8 cellular contexts compared by ENCODE assay signal in the genomic region with DNA sequence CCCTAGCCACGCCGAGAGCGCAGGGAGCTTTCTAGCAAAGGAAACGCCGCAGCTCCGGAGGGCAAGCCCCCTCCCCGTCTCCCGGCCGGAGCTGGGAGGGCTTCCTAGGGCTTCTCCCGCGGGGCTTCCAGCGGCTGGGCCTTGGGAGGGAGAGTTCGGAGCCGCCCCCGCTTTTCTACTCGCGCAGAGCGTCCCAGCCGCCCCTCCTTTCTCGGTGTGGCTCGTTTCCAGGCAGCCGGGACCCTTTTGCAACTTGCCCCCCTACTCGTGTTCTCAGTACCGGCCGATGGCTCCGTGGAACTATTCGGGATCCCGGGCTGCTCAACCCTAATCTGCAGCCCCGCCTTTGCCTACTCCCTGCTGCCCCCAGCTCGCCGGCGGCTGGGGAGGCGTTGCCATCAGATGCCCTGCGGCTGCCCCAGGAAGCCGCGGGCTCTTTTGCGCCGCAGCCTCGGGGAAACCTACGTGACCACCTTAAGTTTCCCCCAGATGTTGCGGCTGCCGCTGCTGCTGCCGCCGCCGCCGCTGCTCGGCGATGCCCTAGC. TPM values are rescaled to one million over a fixed set of nuclear protein-coding genes. Genes with fewer than 3 reads are reported as not detected.
A peak's percentile ranks its signal among the peaks of the same experiment; 100 is the strongest.
DNase-seq lines count a peak whose midpoint lies in the region; ATAC-seq and TF ChIP-seq lines count a peak whose summit lies in the region.

No MANE protein-coding gene starts in this region.

- intact Hi-C loops in activated naive CD4-positive, alpha-beta T cell treated with anti-CD3 and anti-CD28 coated beads for 36 hours (cut with micrococcal nuclease) = loop anchor here (1.0 to 5.0 kb wide), 9 partner anchors 7 to 1565 kb away; a partner anchor contains a TSS
- intact Hi-C loops in Right ventricle myocardium inferior (cut with DNase I) = loop anchor here (1.0 to 5.0 kb wide), 5 partner anchors 8 to 253 kb away; a partner anchor contains a TSS

- no peak for DNase-seq in BJ (ENCODE audit: low read depth)
- peak; percentile 44 for DNase-seq in NOMO-1 treated with dmso at 0.1 percent for 144 hours (lab: John Stamatoyannopoulos, UW; ENCODE audit: unreplicated experiment)
- peak; percentile 76 for DNase-seq in activated naive CD4-positive, alpha-beta T cell treated with anti-CD3 and anti-CD28 coated beads for 36 hours
- peak; percentile 92 for DNase-seq in Right ventricle myocardium inferior (ENCODE audit: missing footprints)
- peak; percentile 87 for DNase-seq in osteocyte (ENCODE audit: extremely low spot score, unreplicated experiment)
- DNase-seq in dedifferentiated amniotic fluid mesenchymal stem cell (ENCODE audit: extremely low spot score) = no peak

- H3K4me3 Mint-ChIP-seq in activated naive CD4-positive, alpha-beta T cell treated with anti-CD3 and anti-CD28 coated beads for 36 hours = peak overlapping the region; percentile 87
- peak overlapping the region; percentile 88 for H3K4me3 Mint-ChIP-seq in osteocyte (ENCODE audit: unreplicated experiment)

- CTCF ChIA-PET in BJ (lab: Yijun Ruan, JAX) = interaction anchor here (0.5 to 3.3 kb wide), 15 partner anchors 9 to 896 kb away, joined by 3 to 43 read pairs (median 3); no protein-coding TSS in a partner anchor
- CTCF ChIA-PET in activated naive CD4-positive, alpha-beta T cell treated with anti-CD3 and anti-CD28 coated beads for 36 hours (lab: Charles Lee) = interaction anchor here (0.9 to 3.2 kb wide), 7 partner anchors 9 to 255 kb away, joined by 3 to 44 read pairs (median 7); no protein-coding TSS in a partner anchor

- POLR2A ChIA-PET in BJ (lab: Charles Lee) = interaction anchor here (0.7 to 1.4 kb wide), 5 partner anchors 9 to 920 kb away, joined by 3 to 11 read pairs (median 4); no protein-coding TSS in a partner anchor

- H3K4me1 Mint-ChIP-seq in activated naive CD4-positive, alpha-beta T cell treated with anti-CD3 and anti-CD28 coated beads for 36 hours (ENCODE audit: low read depth) = peaks cover 46% of the 10 kb centered on the region
- H3K4me1 Mint-ChIP-seq in osteocyte (ENCODE audit: unreplicated experiment) = peaks cover 24% of the 10 kb centered on the region

- H3K27ac Mint-ChIP-seq in activated naive CD4-positive, alpha-beta T cell treated with anti-CD3 and anti-CD28 coated beads for 36 hours = peak overlapping the region; percentile 95
- H3K27ac Mint-ChIP-seq in osteocyte (ENCODE audit: unreplicated experiment) = peak overlapping the region; percentile 98

- no peaks in the 10 kb centered on the region for H3K9me3 Mint-ChIP-seq in activated naive CD4-positive, alpha-beta T cell treated with anti-CD3 and anti-CD28 coated beads for 36 hours
- no peaks in the 10 kb centered on the region for H3K9me3 Mint-ChIP-seq in osteocyte (ENCODE audit: unreplicated experiment)

- H3K4me3 ChIP-seq in BJ (ENCODE audit: low read depth, low read length) = peak overlapping the region; percentile 86

- TF ChIP-seq CTCF in BJ (IDR thresholded peaks at IDR 0.05; ENCODE audit: insufficient read depth, low read depth, low read length) (0 out of 2 replicates have a peak, but pooled peaks have one; percentile 13), osteocyte (IDR thresholded peaks at IDR 0.05) (no peak)

- no peaks in the 10 kb centered on the region for H3K36me3 ChIP-seq in BJ (ENCODE audit: control insufficient read depth, insufficient read depth, low read length)

- H3K27me3 Mint-ChIP-seq in activated naive CD4-positive, alpha-beta T cell treated with anti-CD3 and anti-CD28 coated beads for 36 hours (ENCODE audit: low read depth) = no peaks in the 10 kb centered on the region
- peaks cover 16% of the 10 kb centered on the region for H3K27me3 Mint-ChIP-seq in osteocyte (ENCODE audit: unreplicated experiment)

- peaks cover 26% of the 10 kb centered on the region for H3K36me3 Mint-ChIP-seq in activated naive CD4-positive, alpha-beta T cell treated with anti-CD3 and anti-CD28 coated beads for 36 hours (ENCODE audit: low read depth)
- H3K36me3 Mint-ChIP-seq in osteocyte (ENCODE audit: unreplicated experiment) = no peaks in the 10 kb centered on the region

- H3K27me3 ChIP-seq in BJ (ENCODE audit: control insufficient read depth, insufficient read depth, low read length) = peaks cover 5% of the 10 kb centered on the region

- ATAC-seq in GM18867 (IDR thresholded peaks at IDR 0.05; ENCODE audit: unreplicated experiment) (peak; percentile 42), HG03064 (IDR thresholded peaks at IDR 0.05; ENCODE audit: low read depth, unreplicated experiment) (peak; percentile 33), Right ventricle myocardium inferior (peak; percentile 44)

RNA-seq across cellular contexts. Expression of a gene that starts 1.5 kb away (rescaled TPM):
- polyA plus RNA-seq in BJ (2011; rRNA removed) = 0.50 and 1.5 TPM in 2 replicates
- polyA minus RNA-seq in BJ (2011; rRNA and poly(A)+ RNA removed) = 6.4 and 6.5 TPM in 2 replicates
- total RNA-seq in activated naive CD4-positive, alpha-beta T cell treated with anti-CD3 and anti-CD28 coated beads for 36 hours = 10 to 100 TPM; 29.7 to 32.9 TPM
- total RNA-seq in Right ventricle myocardium inferior (1.6 TPM), osteocyte (1.4 and 1.8 TPM in 2 replicates)

Comparison
In these comparisons a context has a peak if more than half of its experiments do, and no peak if none do; other contexts are left out.
1. DNase-seq: peak in NOMO-1 treated with dmso at 0.1 percent for 144 hours (single experiment), activated naive CD4-positive, alpha-beta T cell treated with anti-CD3 and anti-CD28 coated beads for 36 hours (single experiment), Right ventricle myocardium inferior (single experiment) and osteocyte (single experiment); none in BJ (single experiment) and dedifferentiated amniotic fluid mesenchymal stem cell (single experiment).
2. RNA of a gene that starts 1.5 kb away (total RNA-seq): 29.7 to 32.9 TPM in activated naive CD4-positive, alpha-beta T cell treated with anti-CD3 and anti-CD28 coated beads for 36 hours; 1.6 TPM in Right ventricle myocardium inferior (single experiment) and 1.4 to 1.8 TPM in osteocyte; every median in the first group is over 10 times any median in the second.
3. Peak in every context shown above with its lines, with median percentiles within 50 percentile points of each other: ATAC-seq.